ENCODE assay signal across 9 cellular contexts in genomic region chr15:75732809-75733451, GRCh38. TPM values are rescaled to one million over a fixed set of nuclear protein-coding genes. Genes with fewer than 3 reads are reported as not detected.
DNase-seq lines count a peak whose midpoint lies in the region; ATAC-seq, FAIRE-seq and TF ChIP-seq lines count a peak whose summit lies in the region.
"Had no signal": no experiment of that assay in that cellular context is flagged by ENCODE, and none has a peak within 500 bp of the region (broad histone marks: within the 10 kb centered on the region; RNA-seq: fewer than 3 reads in every experiment).

No MANE protein-coding gene starts in this region.

- intact Hi-C loops in CD4-positive, alpha-beta memory T cell (cut with micrococcal nuclease): loop anchor here (10.0 kb wide), 1 partner anchor 172 kb away; the partner anchor contains the start of gene FBXO22

- no peaks in the 10 kb centered on the region for H3K27me3 ChIP-seq in CD4-positive, alpha-beta memory T cell (ENCODE audit: insufficient read depth, low read length)
- H3K27me3 ChIP-seq in HAP-1 (ENCODE audit: low read depth) (no peaks in the 10 kb centered on the region), osteoblast (ENCODE audit: insufficient read depth, low read length) (no peaks in the 10 kb centered on the region)

- H3K4me2 ChIP-seq in osteoblast (ENCODE audit: insufficient read depth, low read length): peak overlapping the region; percentile 50

- H3K4me3 ChIP-seq in CD4-positive, alpha-beta memory T cell (ENCODE audit: low read length in 2 of 2): no peak overlapping the region
- H3K4me3 ChIP-seq in HAP-1 (no peak overlapping the region), osteoblast (ENCODE audit: insufficient read depth, low read length) (no peak overlapping the region)

- H3K4me1 ChIP-seq in CD4-positive, alpha-beta memory T cell (ENCODE audit: insufficient read depth, low read length): peaks cover 3% of the 10 kb centered on the region
- peaks cover 4% of the 10 kb centered on the region for H3K4me1 ChIP-seq in HAP-1
- H3K4me1 ChIP-seq in osteoblast (ENCODE audit: insufficient read depth, low read length): peaks cover 10% of the 10 kb centered on the region

- peak overlapping the region in 1 of 7 donors; percentile 56 for H3K27ac Mint-ChIP-seq in CD4-positive, alpha-beta memory T cell
- H3K27ac Mint-ChIP-seq in activated T-cell treated with anti-CD3 and anti-CD28 coated beads, Interleukin-2, amount 50 U/mL, for 72 hours: no peak overlapping the region

- H4K20me1 ChIP-seq in osteoblast (ENCODE audit: insufficient read depth, low read length): no peaks in the 10 kb centered on the region

- H3K36me3 Mint-ChIP-seq in CD4-positive, alpha-beta memory T cell: no peaks in the 10 kb centered on the region
- H3K36me3 Mint-ChIP-seq in activated T-cell treated with anti-CD3 and anti-CD28 coated beads, Interleukin-2, amount 50 U/mL, for 72 hours (ENCODE audit: insufficient read depth in 2 of 2): no peaks in the 10 kb centered on the region

- H3K9me3 ChIP-seq in CD4-positive, alpha-beta memory T cell (ENCODE audit: control insufficient read depth in 1 of 2, low read length in 2 of 2): no peaks in the 10 kb centered on the region
- H3K9me3 ChIP-seq in HAP-1 (no peaks in the 10 kb centered on the region), osteoblast (ENCODE audit: low read depth, low read length) (no peaks in the 10 kb centered on the region)

- H3K79me2 ChIP-seq in osteoblast (ENCODE audit: insufficient read depth, low read length): no peaks in the 10 kb centered on the region

- peak overlapping the region in 1 of 8 donors; percentile 8 for H3K4me3 Mint-ChIP-seq in CD4-positive, alpha-beta memory T cell
- peak overlapping the region in 1 of 2 donors; percentile 22 for H3K4me3 Mint-ChIP-seq in activated T-cell treated with anti-CD3 and anti-CD28 coated beads, Interleukin-2, amount 50 U/mL, for 72 hours

- H3K4me1 Mint-ChIP-seq in CD4-positive, alpha-beta memory T cell: peaks cover 8 to 18% (median 9%) of the 10 kb centered on the region in 4 donors
- H3K4me1 Mint-ChIP-seq in activated T-cell treated with anti-CD3 and anti-CD28 coated beads, Interleukin-2, amount 50 U/mL, for 72 hours (ENCODE audit: low read depth): peaks cover 28% of the 10 kb centered on the region

- peaks cover 0 to 3% (median 0%) of the 10 kb centered on the region in 8 donors for H3K9me3 Mint-ChIP-seq in CD4-positive, alpha-beta memory T cell
- H3K9me3 Mint-ChIP-seq in activated T-cell treated with anti-CD3 and anti-CD28 coated beads, Interleukin-2, amount 50 U/mL, for 72 hours: no peaks in the 10 kb centered on the region

- peaks cover 6 to 11% of the 10 kb centered on the region in 2 donors for H3K27me3 Mint-ChIP-seq in CD4-positive, alpha-beta memory T cell
- H3K27me3 Mint-ChIP-seq in activated T-cell treated with anti-CD3 and anti-CD28 coated beads, Interleukin-2, amount 50 U/mL, for 72 hours (ENCODE audit: low read depth): peaks cover 17% of the 10 kb centered on the region

- POLR2A ChIA-PET in CD4-positive, alpha-beta memory T cell (lab: Charles Lee; ENCODE audit: partially characterized antibody): no interaction called here

- no peak for FAIRE-seq in frontal cortex (lab: Jason Lieb, UNC)

- in situ Hi-C loops in HAP-1 (cut with MboI; ENCODE audit: low sequenced_read_pairs): no loop called here

- no peak overlapping the region for H3K27ac ChIP-seq in CD4-positive, alpha-beta memory T cell (ENCODE audit: low read depth, low read length)
- no peak overlapping the region for H3K27ac ChIP-seq in osteoblast (ENCODE audit: low read depth, low read length)

- DNase-seq in CD4-positive, alpha-beta memory T cell: peak in 3 of 5 donors; percentile 23 to 31 (median 24)
- DNase-seq in HAP-1 (ENCODE audit: low spot score in 2 of 2): peak; percentile 81 to 94
- peak; percentile 7 for DNase-seq in OCI-M2 (lab: John Stamatoyannopoulos, UW; ENCODE audit: unreplicated experiment)
- DNase-seq in activated T-cell treated with anti-CD3 and anti-CD28 coated beads, Interleukin-2, amount 50 U/mL, for 72 hours: peak; percentile 66
- peak; percentile 56 to 64 for DNase-seq in frontal cortex (ENCODE audit: low spot score in 2 of 2)
- peak; percentile 94 for DNase-seq in osteoblast (ENCODE audit: insufficient read length, low spot score, missing footprints)
- DNase-seq in putamen (ENCODE audit: low spot score): no peak

- peak; percentile 64 for ATAC-seq in activated T-cell treated with anti-CD3 and anti-CD28 coated beads, Interleukin-2, amount 50 U/mL, for 72 hours (replicated peaks in 1 of 2)
- no peak for ATAC-seq in HG02973 (IDR thresholded peaks at IDR 0.05; ENCODE audit: unreplicated experiment)

- peak overlapping the region; percentile 60 for H2AFZ ChIP-seq in osteoblast (ENCODE audit: low read length)

- H3K36me3 ChIP-seq in CD4-positive, alpha-beta memory T cell (ENCODE audit: insufficient read depth, low read length): no peaks in the 10 kb centered on the region
- no peaks in the 10 kb centered on the region; the same call in 1 of the 2 replicates for H3K36me3 ChIP-seq in HAP-1 (replicated peaks)
- no peaks in the 10 kb centered on the region for H3K36me3 ChIP-seq in osteoblast (ENCODE audit: insufficient read depth, low read length)

- peak; percentile 79 for TF ChIP-seq CTCF in osteoblast (IDR thresholded peaks at IDR 0.05; ENCODE audit: extremely low read depth, low read depth, low read length)

- CTCF ChIA-PET in CD4-positive, alpha-beta memory T cell (lab: Charles Lee; ENCODE audit: partially characterized antibody): no interaction called here

RNA-seq across cellular contexts. Expression of gene CSPG4, which starts 20.3 kb away (rescaled TPM):
- total RNA-seq in CD4-positive, alpha-beta memory T cell: not detected
- polyA plus RNA-seq in CD4-positive, alpha-beta memory T cell: not detected
- total RNA-seq in activated T-cell treated with anti-CD3 and anti-CD28 coated beads, Interleukin-2, amount 50 U/mL, for 72 hours: not detected
- total RNA-seq in frontal cortex (4.5 TPM), osteoblast (11.5 and 20.3 TPM in 2 replicates)
- total RNA-seq: T-helper 1 cell treated with Interleukin-12 subunit alpha and Interleukin-12 subunit beta and Interleukin-4 antibody, amounts not matched to agents 30 ng/mL and 1 ng/mL, for 36 hours had no signal
